8 cellular contexts compared by ENCODE assay signal in genomic region chr3:5057857-5058324, GRCh38.
DNase-seq lines count a peak whose midpoint lies in the region; ATAC-seq, FAIRE-seq and TF ChIP-seq lines count a peak whose summit lies in the region.

No MANE protein-coding gene starts in this region.

- H3K27ac Mint-ChIP-seq in neural progenitor cell: no peak overlapping the region

- no peaks in the 10 kb centered on the region for H3K9me3 ChIP-seq in neural progenitor cell (ENCODE audit: low read depth)

- H3K9ac ChIP-seq in neural progenitor cell: no peak overlapping the region

- no peak overlapping the region for H3K4me2 ChIP-seq in neural progenitor cell

- H3K79me2 ChIP-seq in neural progenitor cell (ENCODE audit: low read depth): no peaks in the 10 kb centered on the region

- no peaks in the 10 kb centered on the region for H3K36me3 Mint-ChIP-seq in neural progenitor cell

- no peak for FAIRE-seq in RCC 7860 (lab: Jason Lieb, UNC)

- DNase-seq in CMK (ENCODE audit: low read depth) (peak; percentile 70), RCC 7860 (ENCODE audit: low spot score) (peak; percentile 68), fibroblast of peridontal ligament (ENCODE audit: extremely low read depth) (peak; percentile 92), neural progenitor cell (ENCODE audit: low spot score) (peak; percentile 68), substantia nigra (lab: John Stamatoyannopoulos, UW) (peak in 38 of 49 donors; percentile 3 to 60 (median 23))
- DNase-seq in activated T-cell treated with anti-CD3 and anti-CD28 coated beads, Interleukin-2, amount 50 U/mL, for 48 hours: peak; percentile 76 to 81

- H3K36me3 ChIP-seq in neural progenitor cell: no peaks in the 10 kb centered on the region

- TF ChIP-seq CTCF in neural progenitor cell (IDR thresholded peaks at IDR 0.05): peak; percentile 65

- no peaks in the 10 kb centered on the region for H3K27me3 ChIP-seq in neural progenitor cell

- H3K4me3 ChIP-seq in neural progenitor cell: no peak overlapping the region

- H3F3A ChIP-seq in neural progenitor cell (ENCODE audit: low read depth): no peaks in the 10 kb centered on the region

- ATAC-seq in GM19397 (IDR thresholded peaks at IDR 0.05; ENCODE audit: unreplicated experiment): peak; percentile 80
- peak; percentile 85 for ATAC-seq in HG03469 (IDR thresholded peaks at IDR 0.05; ENCODE audit: unreplicated experiment)

- no peak overlapping the region for H3K4me3 Mint-ChIP-seq in neural progenitor cell

- H3K27ac ChIP-seq in neural progenitor cell (no peak overlapping the region), substantia nigra (ENCODE audit: low read depth, low read length, poor library complexity, severe bottlenecking) (no peak overlapping the region)

- H3K9me3 Mint-ChIP-seq in neural progenitor cell: no peaks in the 10 kb centered on the region

- H3K27me3 Mint-ChIP-seq in neural progenitor cell (ENCODE audit: insufficient read depth, low read depth): peaks cover 2% of the 10 kb centered on the region

- peaks cover 11% of the 10 kb centered on the region for H3K4me1 Mint-ChIP-seq in neural progenitor cell

- H2AFZ ChIP-seq in neural progenitor cell (replicated peaks): no peak overlapping the region

- no peaks in the 10 kb centered on the region for H3K4me1 ChIP-seq in neural progenitor cell

- H4K20me1 ChIP-seq in neural progenitor cell (ENCODE audit: low read depth): no peaks in the 10 kb centered on the region

Comparison
In these comparisons a context has a peak if more than half of its experiments do, and no peak if none do; other contexts are left out.
1. DNase-seq: peak in every context shown above with its lines; median percentile 92 in fibroblast of peridontal ligament; 78 in activated T-cell treated with anti-CD3 and anti-CD28 coated beads, Interleukin-2, amount 50 U/mL, for 48 hours; 70 in CMK; 68 in RCC 7860; 68 in neural progenitor cell; 23 in substantia nigra.